ENCODE assay signal across 15 cellular contexts in genomic region chr3:195172285-195172684, GRCh38.
A peak's percentile ranks its signal among the peaks of the same experiment; 100 is the strongest.
DNase-seq lines count a peak whose midpoint lies in the region; ATAC-seq and TF ChIP-seq lines count a peak whose summit lies in the region.
"Had no signal": no experiment of that assay in that cellular context is flagged by ENCODE, and none has a peak within 500 bp of the region (broad histone marks: within the 10 kb centered on the region; RNA-seq: fewer than 3 reads in every experiment).

No MANE protein-coding gene starts in this region.

- H3K4me3 ChIP-seq in right atrium auricular region (no peak overlapping the region), coronary artery (peak overlapping the region; percentile 42)
- H3K4me3 ChIP-seq: stomach had no signal

- peaks cover 39% of the 10 kb centered on the region for H3K4me1 Mint-ChIP-seq in nephron

- no peak for TF ChIP-seq CTCF in right atrium auricular region (IDR thresholded peaks at IDR 0.05)
- no peak for TF ChIP-seq CTCF in coronary artery (IDR thresholded peaks at IDR 0.05)
- no peak for TF ChIP-seq CTCF in nephron (IDR thresholded peaks at IDR 0.05; ENCODE audit: unreplicated experiment in 3 of 3)

- H3K36me3 Mint-ChIP-seq in nephron (ENCODE audit: low read depth), result peaks cover 16% of the 10 kb centered on the region

- H3K27me3 ChIP-seq in right atrium auricular region, result no peaks in the 10 kb centered on the region
- H3K27me3 ChIP-seq: stomach had no signal

- peaks cover 0 to 31% of the 10 kb centered on the region in 2 donors for H3K4me1 ChIP-seq in right atrium auricular region

- peaks cover 3% of the 10 kb centered on the region for H3K27me3 Mint-ChIP-seq in nephron (ENCODE audit: low read depth)
- H3K27me3 Mint-ChIP-seq: naive thymus-derived CD8-positive, alpha-beta T cell had no signal

- peak; percentile 24 for ATAC-seq in Right ventricle myocardium superior (ENCODE audit: poor library complexity)
- ATAC-seq: activated CD8-positive, alpha-beta T cell treated with anti-CD3 and anti-CD28 coated beads, Interleukin-2, amount 10 ng/mL, durations not matched to agents 7 days and 5 days; left lobe of liver; naive thymus-derived CD8-positive, alpha-beta T cell had no signal

- intact Hi-C loops in Right ventricle myocardium superior (cut with DNase I), result no loop called here

- H3K36me3 ChIP-seq in right atrium auricular region, result peaks cover 4% of the 10 kb centered on the region
- H3K36me3 ChIP-seq: stomach had no signal

- H3K9me3 Mint-ChIP-seq in nephron, result no peaks in the 10 kb centered on the region
- H3K9me3 Mint-ChIP-seq: naive thymus-derived CD8-positive, alpha-beta T cell had no signal

- no peak for DNase-seq in Right ventricle myocardium superior
- DNase-seq in right atrium auricular region (ENCODE audit: low spot score), result no peak
- DNase-seq in coronary artery (ENCODE audit: low spot score), result no peak
- DNase-seq in NCI-H526 treated with DMSO at 0.1 percent for 48 hours (lab: John Stamatoyannopoulos, UW), result no peak
- DNase-seq in activated CD4-positive, CD25-positive, alpha-beta regulatory T cell (lab: John Stamatoyannopoulos, UW), result no peak
- DNase-seq in DMS79 (lab: John Stamatoyannopoulos, UW), result no peak
- no peak for DNase-seq in NCI-H2196 treated with DMSO at 0.1 percent for 48 hours (lab: John Stamatoyannopoulos, UW; ENCODE audit: unreplicated experiment)
- DNase-seq: activated CD8-positive, alpha-beta T cell treated with anti-CD3 and anti-CD28 coated beads, Interleukin-2, amount 10 ng/mL, durations not matched to agents 7 days and 5 days; activated gamma-delta T cell; head of caudate nucleus; naive thymus-derived CD8-positive, alpha-beta T cell; NCI-H2081; stomach had no signal

- H3K27ac ChIP-seq in right atrium auricular region (no peak overlapping the region), coronary artery (no peak overlapping the region)

- no peak overlapping the region for H3K4me3 Mint-ChIP-seq in nephron
- H3K4me3 Mint-ChIP-seq: activated CD8-positive, alpha-beta T cell treated with anti-CD3 and anti-CD28 coated beads, Interleukin-2, amount 10 ng/mL, durations not matched to agents 7 days and 5 days; naive thymus-derived CD8-positive, alpha-beta T cell had no signal

- peak overlapping the region; percentile 2 to 8 (median 5) for H3K27ac Mint-ChIP-seq in nephron
- H3K27ac Mint-ChIP-seq: activated CD8-positive, alpha-beta T cell treated with anti-CD3 and anti-CD28 coated beads, Interleukin-2, amount 10 ng/mL, durations not matched to agents 7 days and 5 days had no signal

- H3K9me3 ChIP-seq in right atrium auricular region, result no peaks in the 10 kb centered on the region
- H3K9me3 ChIP-seq: stomach had no signal
